Comparison of ENCODE assay signal across 1 cellular context in the genomic region with DNA sequence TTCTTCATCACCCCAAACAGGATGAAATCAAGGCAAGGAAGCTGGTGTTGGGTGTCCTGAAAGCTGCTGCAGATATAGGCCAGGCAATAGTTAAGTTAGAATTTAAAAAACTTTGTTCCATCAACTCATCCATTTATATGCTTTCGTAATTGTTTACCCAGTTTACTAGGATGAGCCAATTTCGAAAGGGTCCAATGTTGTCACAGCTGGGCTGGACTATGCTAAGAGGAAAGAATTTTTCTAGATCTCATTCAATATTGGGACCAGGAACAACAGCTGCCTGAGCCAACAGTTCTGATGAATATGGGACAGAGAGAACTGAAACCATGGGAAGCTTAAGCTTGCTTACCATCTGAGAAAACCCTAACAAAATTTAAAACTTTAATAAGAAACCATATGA.
A peak's percentile ranks its signal among the peaks of the same experiment; 100 is the strongest.
TF ChIP-seq lines count a peak whose summit lies in the region.

No MANE protein-coding gene starts in this region.

TF ChIP-seq in liver, 16 proteins besides CTCF, POLR2A, EP300 and RAD21 (continued from another document):
- TF ChIP-seq, protein P1, sequence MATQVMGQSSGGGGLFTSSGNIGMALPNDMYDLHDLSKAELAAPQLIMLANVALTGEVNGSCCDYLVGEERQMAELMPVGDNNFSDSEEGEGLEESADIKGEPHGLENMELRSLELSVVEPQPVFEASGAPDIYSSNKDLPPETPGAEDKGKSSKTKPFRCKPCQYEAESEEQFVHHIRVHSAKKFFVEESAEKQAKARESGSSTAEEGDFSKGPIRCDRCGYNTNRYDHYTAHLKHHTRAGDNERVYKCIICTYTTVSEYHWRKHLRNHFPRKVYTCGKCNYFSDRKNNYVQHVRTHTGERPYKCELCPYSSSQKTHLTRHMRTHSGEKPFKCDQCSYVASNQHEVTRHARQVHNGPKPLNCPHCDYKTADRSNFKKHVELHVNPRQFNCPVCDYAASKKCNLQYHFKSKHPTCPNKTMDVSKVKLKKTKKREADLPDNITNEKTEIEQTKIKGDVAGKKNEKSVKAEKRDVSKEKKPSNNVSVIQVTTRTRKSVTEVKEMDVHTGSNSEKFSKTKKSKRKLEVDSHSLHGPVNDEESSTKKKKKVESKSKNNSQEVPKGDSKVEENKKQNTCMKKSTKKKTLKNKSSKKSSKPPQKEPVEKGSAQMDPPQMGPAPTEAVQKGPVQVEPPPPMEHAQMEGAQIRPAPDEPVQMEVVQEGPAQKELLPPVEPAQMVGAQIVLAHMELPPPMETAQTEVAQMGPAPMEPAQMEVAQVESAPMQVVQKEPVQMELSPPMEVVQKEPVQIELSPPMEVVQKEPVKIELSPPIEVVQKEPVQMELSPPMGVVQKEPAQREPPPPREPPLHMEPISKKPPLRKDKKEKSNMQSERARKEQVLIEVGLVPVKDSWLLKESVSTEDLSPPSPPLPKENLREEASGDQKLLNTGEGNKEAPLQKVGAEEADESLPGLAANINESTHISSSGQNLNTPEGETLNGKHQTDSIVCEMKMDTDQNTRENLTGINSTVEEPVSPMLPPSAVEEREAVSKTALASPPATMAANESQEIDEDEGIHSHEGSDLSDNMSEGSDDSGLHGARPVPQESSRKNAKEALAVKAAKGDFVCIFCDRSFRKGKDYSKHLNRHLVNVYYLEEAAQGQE (IDR thresholded peaks at IDR 0.05) = peak; percentile 80
- TF ChIP-seq, protein P2, sequence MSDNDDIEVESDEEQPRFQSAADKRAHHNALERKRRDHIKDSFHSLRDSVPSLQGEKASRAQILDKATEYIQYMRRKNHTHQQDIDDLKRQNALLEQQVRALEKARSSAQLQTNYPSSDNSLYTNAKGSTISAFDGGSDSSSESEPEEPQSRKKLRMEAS (IDR thresholded peaks at IDR 0.05) = peak; percentile 74
